23 cellular contexts compared by ENCODE assay signal in genomic region chr14:32434180-32434579, GRCh38.
A peak's percentile ranks its signal among the peaks of the same experiment; 100 is the strongest.
DNase-seq lines count a peak whose midpoint lies in the region; ATAC-seq and TF ChIP-seq lines count a peak whose summit lies in the region.
"Had no signal": no experiment of that assay in that cellular context is flagged by ENCODE, and none has a peak within 500 bp of the region (broad histone marks: within the 10 kb centered on the region; RNA-seq: fewer than 3 reads in every experiment).

No MANE protein-coding gene starts in this region.

- CTCF ChIA-PET in activated B cell treated with CpG ODN at 0.5 μM for 24 hours (lab: Charles Lee): no interaction called here

- H3K4me1 Mint-ChIP-seq in activated B cell treated with CpG ODN at 0.5 μM for 24 hours (peaks cover 20% of the 10 kb centered on the region), glutamatergic neuron (ENCODE audit: low read depth, unreplicated experiment) (peaks cover 5% of the 10 kb centered on the region)

- peaks cover 5% of the 10 kb centered on the region in 2 donors for H3K36me3 ChIP-seq in stomach smooth muscle (ENCODE audit: control insufficient read depth in 2 of 2, insufficient read depth in 2 of 2, low read length in 2 of 2)
- H3K36me3 ChIP-seq: breast epithelium, SJSA1 had no signal

- ATAC-seq in activated B cell treated with CpG ODN at 0.5 μM for 24 hours (ENCODE audit: low read depth): no peak
- peak; percentile 95 for ATAC-seq in left colon
- ATAC-seq: sciatic nerve had no signal

- H3K27ac Mint-ChIP-seq in activated B cell treated with CpG ODN at 0.5 μM for 24 hours: no peak overlapping the region
- no peak overlapping the region for H3K27ac Mint-ChIP-seq in glutamatergic neuron (ENCODE audit: unreplicated experiment)
- H3K27ac Mint-ChIP-seq: T-helper 1 cell treated with Interleukin-12 subunit alpha and Interleukin-12 subunit beta and Interleukin-4 antibody, amounts not matched to agents 30 μg/mL and 1 μg/mL, for 36 hours had no signal

- intact Hi-C loops in activated B cell treated with CpG ODN at 0.5 μM for 24 hours (cut with micrococcal nuclease) (no loop called here), left colon (cut with DNase I, micrococcal nuclease) (no loop called here)

- H3K9me3 ChIP-seq in stomach smooth muscle (ENCODE audit: control insufficient read depth in 2 of 2, low read length in 2 of 2): no peaks in the 10 kb centered on the region
- H3K9me3 ChIP-seq: breast epithelium, SJSA1 had no signal

- TF ChIP-seq CTCF in GM12865 (IDR thresholded peaks at IDR 0.05; ENCODE audit: insufficient read depth, low read depth, low read length, missing control alignments): no peak
- no peak for TF ChIP-seq CTCF in activated B cell treated with CpG ODN at 0.5 μM for 24 hours (IDR thresholded peaks at IDR 0.05)
- TF ChIP-seq CTCF in glutamatergic neuron (IDR thresholded peaks at IDR 0.05; ENCODE audit: partially characterized antibody, unreplicated experiment): no peak

- peaks cover 15% of the 10 kb centered on the region for H3K4me1 ChIP-seq in stomach smooth muscle (ENCODE audit: control insufficient read depth, insufficient read depth, low read length)
- H3K4me1 ChIP-seq: breast epithelium had no signal

- H3K27me3 ChIP-seq in stomach smooth muscle (ENCODE audit: control insufficient read depth in 1 of 2, insufficient read depth in 2 of 2, low read length in 2 of 2): no peaks in the 10 kb centered on the region
- H3K27me3 ChIP-seq: breast epithelium, SJSA1 had no signal

- peak overlapping the region; percentile 66 for H3K27ac ChIP-seq in stomach smooth muscle (ENCODE audit: low read length)
- H3K27ac ChIP-seq: epithelial cell of prostate, SJSA1, VCaP had no signal

- POLR2A ChIA-PET in activated B cell treated with CpG ODN at 0.5 μM for 24 hours (lab: Charles Lee): no interaction called here

- H3K27me3 Mint-ChIP-seq in activated B cell treated with CpG ODN at 0.5 μM for 24 hours (no peaks in the 10 kb centered on the region), glutamatergic neuron (ENCODE audit: unreplicated experiment) (peaks cover 6% of the 10 kb centered on the region)

- no peaks in the 10 kb centered on the region for H3K9me3 Mint-ChIP-seq in activated B cell treated with CpG ODN at 0.5 μM for 24 hours
- H3K9me3 Mint-ChIP-seq in glutamatergic neuron (ENCODE audit: unreplicated experiment): peaks cover 14% of the 10 kb centered on the region
- H3K9me3 Mint-ChIP-seq: T-helper 1 cell treated with Interleukin-12 subunit alpha and Interleukin-12 subunit beta and Interleukin-4 antibody, amounts not matched to agents 30 μg/mL and 1 μg/mL, for 36 hours had no signal

- no peak overlapping the region for H3K9ac ChIP-seq in stomach smooth muscle (ENCODE audit: low read length in 2 of 2)

- DNase-seq in GM12865 (ENCODE audit: low read depth): no peak
- no peak for DNase-seq in activated B cell treated with CpG ODN at 0.5 μM for 24 hours
- DNase-seq in left colon: peak in 1 of 2 donors; percentile 9
- DNase-seq in cerebellum (ENCODE audit: low spot score): no peak
- DNase-seq in glutamatergic neuron: no peak
- no peak for DNase-seq in glomerular visceral epithelial cell (ENCODE audit: extremely low spot score)
- DNase-seq in activated CD4-positive, CD25-positive, alpha-beta regulatory T cell treated with anti-CD3 and anti-CD28 coated beads, Interleukin-2, amount 50 U/mL, for 72 hours: no peak
- DNase-seq: activated CD4-positive, alpha-beta T cell treated with anti-CD3 and anti-CD28 coated beads, Interleukin-2, amount 50 U/mL, for 4 hours; activated effector memory CD4-positive, alpha-beta T cell treated with anti-CD3 and anti-CD28 coated beads, Interleukin-2, amount 50 U/mL, for 16 hours; DMS79 treated with DMSO at 0.1 percent for 48 hours; foreskin melanocyte; H7; KBM-7; kidney glomerular epithelial cell; NCI-H187; NCI-H774 had no signal

- H3K4me3 Mint-ChIP-seq in activated B cell treated with CpG ODN at 0.5 μM for 24 hours (peak overlapping the region; percentile 8), glutamatergic neuron (ENCODE audit: unreplicated experiment) (no peak overlapping the region)
- H3K4me3 Mint-ChIP-seq: T-helper 1 cell treated with Interleukin-12 subunit alpha and Interleukin-12 subunit beta and Interleukin-4 antibody, amounts not matched to agents 30 μg/mL and 1 μg/mL, for 36 hours had no signal

- H3K4me3 ChIP-seq in GM12865 (ENCODE audit: low read depth, low read length) (peak overlapping the region; percentile 41), stomach smooth muscle (ENCODE audit: low read length in 2 of 2) (peak overlapping the region; percentile 13 to 64)
- H3K4me3 ChIP-seq: breast epithelium, SJSA1 had no signal

- H3K36me3 Mint-ChIP-seq in activated B cell treated with CpG ODN at 0.5 μM for 24 hours (ENCODE audit: low read depth) (peaks cover under 1% of the 10 kb centered on the region), glutamatergic neuron (ENCODE audit: unreplicated experiment) (peaks cover 20% of the 10 kb centered on the region)
